Comparison of ENCODE assay signal across 8 cellular contexts in the genomic region with DNA sequence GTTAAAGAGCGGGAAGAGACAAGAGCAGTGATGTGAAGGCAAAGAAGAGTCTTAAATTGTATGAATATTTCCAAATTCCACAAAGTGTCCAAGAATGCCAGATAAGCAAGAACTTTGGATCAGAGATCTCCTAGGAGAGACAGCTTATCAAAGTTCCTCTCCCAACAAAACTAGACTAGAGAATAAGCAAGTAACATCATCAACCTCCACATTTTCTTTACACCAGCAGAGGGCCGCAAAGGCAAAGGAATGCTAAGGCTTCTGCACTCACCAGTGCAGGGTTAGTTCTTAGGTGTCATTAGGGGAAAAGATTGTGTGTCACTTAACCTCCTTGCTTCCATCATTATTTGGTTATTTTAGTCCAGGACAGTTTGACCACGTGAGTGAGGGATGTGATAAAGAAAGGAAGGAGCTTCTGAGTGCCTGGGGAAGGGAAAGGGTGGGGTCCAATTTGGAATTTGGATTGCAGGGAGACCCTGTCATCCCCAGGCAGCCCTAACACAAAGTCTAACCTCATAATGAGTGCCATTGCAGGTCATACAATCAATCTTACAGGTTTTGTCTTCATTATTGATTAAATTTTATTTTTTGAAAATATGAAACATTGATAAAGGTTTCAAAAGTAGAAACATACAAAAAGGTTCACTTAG. TPM values are rescaled to one million over a fixed set of nuclear protein-coding genes. Genes with fewer than 3 reads are reported as not detected.
DNase-seq lines count a peak whose midpoint lies in the region; ATAC-seq and TF ChIP-seq lines count a peak whose summit lies in the region.

No MANE protein-coding gene starts in this region.

- DNase-seq in GF-D8 (lab: John Stamatoyannopoulos, UW) (peak; percentile 26), GM23248 (peak; percentile 80), M059J (ENCODE audit: low read depth) (peak; percentile 66), SKM-1 treated with dmso at 0.1 percent for 144 hours (lab: John Stamatoyannopoulos, UW; ENCODE audit: unreplicated experiment) (peak; percentile 72), heart left ventricle (peak in 4 of 5 donors; percentile 51 to 70 (median 60)), retinal pigment epithelial cell (ENCODE audit: low read depth) (peak; percentile 17)
- peak; percentile 59 for DNase-seq in activated naive CD8-positive, alpha-beta T cell treated with anti-CD3 and anti-CD28 coated beads, Interleukin-2, amount 50 U/mL, for 24 hours

- no peaks in the 10 kb centered on the region for H3K9me3 Mint-ChIP-seq in activated naive CD8-positive, alpha-beta T cell treated with anti-CD3 and anti-CD28 coated beads, Interleukin-2, amount 50 U/mL, for 24 hours

- no peaks in the 10 kb centered on the region for H3K9me2 ChIP-seq in GM23248 (ENCODE audit: insufficient read depth)

- no peaks in the 10 kb centered on the region for H3K27me3 ChIP-seq in GM23248 (replicated peaks; ENCODE audit: insufficient read depth)
- H3K27me3 ChIP-seq in heart left ventricle = no peaks in the 10 kb centered on the region

- no peak overlapping the region for H3K9ac ChIP-seq in GM23248

- no peaks in the 10 kb centered on the region for H3K27me3 Mint-ChIP-seq in activated naive CD8-positive, alpha-beta T cell treated with anti-CD3 and anti-CD28 coated beads, Interleukin-2, amount 50 U/mL, for 24 hours

- ATAC-seq in activated naive CD8-positive, alpha-beta T cell treated with anti-CD3 and anti-CD28 coated beads, Interleukin-2, amount 50 U/mL, for 24 hours = peak; percentile 93
- ATAC-seq in heart left ventricle (peak; percentile 77 to 96 (median 94)), GM19324 (IDR thresholded peaks at IDR 0.05; ENCODE audit: low FRiP score, unreplicated experiment) (no peak)

- H3K4me1 Mint-ChIP-seq in activated naive CD8-positive, alpha-beta T cell treated with anti-CD3 and anti-CD28 coated beads, Interleukin-2, amount 50 U/mL, for 24 hours = no peaks in the 10 kb centered on the region

- H3K4me1 ChIP-seq in GM23248 (ENCODE audit: insufficient read depth) (no peaks in the 10 kb centered on the region), heart left ventricle (no peaks in the 10 kb centered on the region)

- no peaks in the 10 kb centered on the region for H3K36me3 ChIP-seq in GM23248 (ENCODE audit: low read depth)
- no peaks in the 10 kb centered on the region for H3K36me3 ChIP-seq in heart left ventricle

- TF ChIP-seq CTCF in heart left ventricle (IDR thresholded peaks at IDR 0.05) (peak; percentile 44 to 88 (median 80)), retinal pigment epithelial cell (conservative IDR thresholded peaks at IDR 0.05; ENCODE audit: low read depth, low read length) (peak; percentile 76)

- no peaks in the 10 kb centered on the region for H3F3A ChIP-seq in GM23248 (ENCODE audit: insufficient read depth)

- H3K4me3 ChIP-seq in GM23248 (no peak overlapping the region), heart left ventricle (no peak overlapping the region), retinal pigment epithelial cell (ENCODE audit: low read length) (no peak overlapping the region)

- H3K9me3 ChIP-seq in GM23248 (ENCODE audit: low read depth) (no peaks in the 10 kb centered on the region), heart left ventricle (no peaks in the 10 kb centered on the region)

- no peak overlapping the region for H3K27ac Mint-ChIP-seq in activated naive CD8-positive, alpha-beta T cell treated with anti-CD3 and anti-CD28 coated beads, Interleukin-2, amount 50 U/mL, for 24 hours

- H3K36me3 Mint-ChIP-seq in activated naive CD8-positive, alpha-beta T cell treated with anti-CD3 and anti-CD28 coated beads, Interleukin-2, amount 50 U/mL, for 24 hours (ENCODE audit: low read depth) = no peaks in the 10 kb centered on the region

- in situ Hi-C loops in GM23248 (cut with MboI) = no loop called here

- WGBS in GM23248 (ENCODE audit: low coverage in 1 of 2, low lambda C conversion rate in 2 of 2, missing lambda C conversion rate in 2 of 2), 2 experiments = 34 to 35% methylated on average over 3 of the region's 3 CpGs
- 28 to 30% (median 28%) methylated on average over 3 of the region's 3 CpGs for WGBS in heart left ventricle, 4 donors

- intact Hi-C loops in heart left ventricle (cut with DNase I) = loop anchor here in 9 of 10 donors (1.0 to 10.0 kb wide), 9 partner anchors 62 to 425 kb away; partner anchors contain the start of gene DYNC1LI1 (in 2 of the 9)

- no peak for TF ChIP-seq POLR2A in heart left ventricle (IDR thresholded peaks at IDR 0.05)

- H4K20me1 ChIP-seq in GM23248 (ENCODE audit: insufficient read depth) = no peaks in the 10 kb centered on the region

- no peak overlapping the region for H2AFZ ChIP-seq in GM23248

- H3K4me2 ChIP-seq in GM23248 (ENCODE audit: unreplicated experiment) = no peak overlapping the region

- H3K4me3 Mint-ChIP-seq in activated naive CD8-positive, alpha-beta T cell treated with anti-CD3 and anti-CD28 coated beads, Interleukin-2, amount 50 U/mL, for 24 hours = no peak overlapping the region

- H3K79me2 ChIP-seq in GM23248 (ENCODE audit: insufficient read depth) = no peaks in the 10 kb centered on the region

- H3K27ac ChIP-seq in GM23248 (no peak overlapping the region), heart left ventricle (no peak overlapping the region)

RNA-seq across cellular contexts. Expression of gene CMTM6, which starts 7.5 kb away (rescaled TPM):
- total RNA-seq in GM23248 (2014; rRNA removed; shearing (Covaris generic)) = 91.7 and 104 TPM in 2 replicates
- polyA plus RNA-seq in GM23248 (2016; fragmentation: Nextera tagmentation; extraction: Ambion mirVana) = 78.6 and 82.9 TPM in 2 replicates
- 115 and 144 TPM in 2 replicates for total RNA-seq in M059J (2014; rRNA removed; shearing (Covaris generic))
- 10 to 100 TPM in 7 of 9 donors, 1 to 10 TPM in 2; 8.9 to 34.8 (median 12.5) TPM for total RNA-seq in heart left ventricle
- polyA plus RNA-seq in heart left ventricle = 10 to 100 TPM in 1 of 2 donors, 1 to 10 TPM in 1; 5.2 to 11.6 TPM

Comparison
In these comparisons a context has a peak if more than half of its experiments do, and no peak if none do; other contexts are left out.
1. DNase-seq: peak in every context shown above with its lines; median percentile 80 in GM23248; 72 in SKM-1 treated with dmso at 0.1 percent for 144 hours; 66 in M059J; 60 in heart left ventricle; 59 in activated naive CD8-positive, alpha-beta T cell treated with anti-CD3 and anti-CD28 coated beads, Interleukin-2, amount 50 U/mL, for 24 hours; 26 in GF-D8; 17 in retinal pigment epithelial cell.